Comparison of ENCODE assay signal across 10 cellular contexts in the genomic region with DNA sequence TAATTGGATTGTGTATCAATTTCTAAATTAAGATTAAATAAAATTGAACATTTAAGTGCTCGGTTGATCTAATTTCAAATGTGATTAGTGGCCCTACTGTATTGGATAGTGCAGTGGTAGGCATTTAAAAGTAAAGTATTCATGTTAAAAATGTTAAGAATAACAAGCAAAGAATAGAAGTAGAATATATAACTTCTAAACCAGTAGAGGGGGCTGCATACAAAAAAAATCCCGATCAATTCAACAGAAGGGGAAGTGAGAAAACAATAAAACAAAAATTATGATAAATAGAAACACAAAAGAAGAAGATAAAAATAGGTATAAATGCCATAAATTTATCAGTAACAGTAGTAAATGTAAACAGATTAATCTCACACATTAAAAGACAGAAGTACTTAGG. TPM values are rescaled to one million over a fixed set of nuclear protein-coding genes. Genes with fewer than 3 reads are reported as not detected.
DNase-seq lines count a peak whose midpoint lies in the region; ATAC-seq and TF ChIP-seq lines count a peak whose summit lies in the region.
"Had no signal": no experiment of that assay in that cellular context is flagged by ENCODE, and none has a peak within 500 bp of the region (broad histone marks: within the 10 kb centered on the region; RNA-seq: fewer than 3 reads in every experiment).

No MANE protein-coding gene starts in this region.

- H3K9me3 ChIP-seq in DND-41 (ENCODE audit: insufficient read depth, low read length, severe bottlenecking): no peaks in the 10 kb centered on the region
- no peaks in the 10 kb centered on the region for H3K9me3 ChIP-seq in effector memory CD4-positive, alpha-beta T cell (ENCODE audit: control insufficient read depth, low read length)
- no peaks in the 10 kb centered on the region for H3K9me3 ChIP-seq in WERI-Rb-1 (ENCODE audit: severe bottlenecking)
- H3K9me3 ChIP-seq: adrenal gland had no signal

- TF ChIP-seq CTCF in DND-41 (IDR thresholded peaks at IDR 0.05; ENCODE audit: borderline replicate concordance, extremely low read depth, low read length, poor library complexity, severe bottlenecking): peak; percentile 24
- TF ChIP-seq CTCF in HFFc6 (IDR thresholded peaks at IDR 0.05): peak; percentile 70
- no peak for TF ChIP-seq CTCF in WERI-Rb-1 (IDR thresholded peaks at IDR 0.05; ENCODE audit: low read depth, low read length)

- no peak overlapping the region for H3K27ac ChIP-seq in DND-41 (ENCODE audit: low read length)
- H3K27ac ChIP-seq in effector memory CD4-positive, alpha-beta T cell (ENCODE audit: insufficient read depth, low read length, poor library complexity, severe bottlenecking): no peak overlapping the region
- H3K27ac ChIP-seq in WERI-Rb-1: no peak overlapping the region
- H3K27ac ChIP-seq: adrenal gland had no signal

- H3K4me1 Mint-ChIP-seq in HFFc6 (ENCODE audit: low read depth): peaks cover 26% of the 10 kb centered on the region

- no peaks in the 10 kb centered on the region for H3K79me2 ChIP-seq in DND-41 (ENCODE audit: insufficient read depth, low read length)

- no peak overlapping the region for H3K4me3 Mint-ChIP-seq in HFFc6

- H3K4me1 ChIP-seq in DND-41 (ENCODE audit: insufficient read depth, low read length): peaks cover 12% of the 10 kb centered on the region
- H3K4me1 ChIP-seq in effector memory CD4-positive, alpha-beta T cell (ENCODE audit: control insufficient read depth, insufficient read depth, low read length, poor library complexity, severe bottlenecking): peaks cover 8% of the 10 kb centered on the region

- no peak overlapping the region for H3K4me3 ChIP-seq in DND-41 (ENCODE audit: low read depth in 1 of 2, low read length in 2 of 2)
- no peak overlapping the region for H3K4me3 ChIP-seq in effector memory CD4-positive, alpha-beta T cell (ENCODE audit: insufficient read depth, low read depth, low read length, poor library complexity, severe bottlenecking)
- H3K4me3 ChIP-seq in WERI-Rb-1 (ENCODE audit: low read depth, low read length): no peak overlapping the region
- H3K4me3 ChIP-seq: adrenal gland had no signal

- H2AFZ ChIP-seq in DND-41 (ENCODE audit: low read depth, low read length): no peak overlapping the region

- peaks cover 3% of the 10 kb centered on the region for H3K9me3 Mint-ChIP-seq in HFFc6

- H3K36me3 Mint-ChIP-seq in HFFc6 (ENCODE audit: low read depth): no peaks in the 10 kb centered on the region; the same call in none of the 2 replicates

- H3K27ac Mint-ChIP-seq in HFFc6: no peak overlapping the region

- H3K27me3 Mint-ChIP-seq in HFFc6 (ENCODE audit: insufficient read depth): peaks cover 21% of the 10 kb centered on the region

- ATAC-seq in DND-41 (ENCODE audit: insufficient read depth, low read depth) (no peak), GM18870 (IDR thresholded peaks at IDR 0.05; ENCODE audit: unreplicated experiment) (no peak)

- H3K27me3 ChIP-seq in DND-41 (ENCODE audit: insufficient read depth, low read length, poor library complexity) (peaks cover 12% of the 10 kb centered on the region), WERI-Rb-1 (ENCODE audit: insufficient read depth, low read depth, severe bottlenecking) (peaks cover 4% of the 10 kb centered on the region)
- no peaks in the 10 kb centered on the region for H3K27me3 ChIP-seq in effector memory CD4-positive, alpha-beta T cell (replicated peaks; ENCODE audit: control insufficient read depth, insufficient read depth, low read length, poor library complexity, severe bottlenecking)
- H3K27me3 ChIP-seq: adrenal gland had no signal

- H3K4me2 ChIP-seq in DND-41 (ENCODE audit: insufficient read depth, low read length): no peak overlapping the region

- H3K36me3 ChIP-seq in DND-41 (ENCODE audit: insufficient read depth, low read length) (no peaks in the 10 kb centered on the region), WERI-Rb-1 (no peaks in the 10 kb centered on the region)
- no peaks in the 10 kb centered on the region for H3K36me3 ChIP-seq in effector memory CD4-positive, alpha-beta T cell (ENCODE audit: control insufficient read depth, insufficient read depth, low read length)
- H3K36me3 ChIP-seq: adrenal gland had no signal

- H4K20me1 ChIP-seq in DND-41 (ENCODE audit: insufficient read depth, low read length): peaks cover 7% of the 10 kb centered on the region; the same call in 1 of the 2 replicates

- DNase-seq in DND-41 (no peak), HFFc6 (no peak), SKM-1 treated with dmso at 0.1 percent for 144 hours (lab: John Stamatoyannopoulos, UW; ENCODE audit: unreplicated experiment) (peak; percentile 51), kidney glomerular epithelial cell (lab: John Stamatoyannopoulos, UW) (peak; percentile 8), WERI-Rb-1 (no peak)
- DNase-seq in effector memory CD4-positive, alpha-beta T cell: no peak
- DNase-seq in activated CD8-positive, alpha-beta memory T cell treated with anti-CD3 and anti-CD28 coated beads, Interleukin-2, amount 50 U/mL, for 48 hours: no peak
- DNase-seq: adrenal gland, NCI-H1436 treated with DMSO at 0.1 percent for 48 hours had no signal

- no peak overlapping the region for H3K9ac ChIP-seq in DND-41 (ENCODE audit: low read depth, low read length)

RNA-seq across cellular contexts. Expression of gene WDFY4, which starts 24.9 kb away (rescaled TPM):
- total RNA-seq in HFFc6 (2021; fragmentation: NEBNext Ultra II Directional; extraction: Animal tissue kit (Norgen Biotek cat#: 25700)): not detected

RNA-seq across cellular contexts. Expression of gene ARHGAP22, which starts 54.9 kb away (rescaled TPM):
- total RNA-seq in HFFc6 (2021; fragmentation: NEBNext Ultra II Directional; extraction: Animal tissue kit (Norgen Biotek cat#: 25700)): 100 to 1,000 TPM in 1 of 6 experiments, 10 to 100 TPM in 5; 74.3 to 117 (median 95.7) TPM

Comparison
In these comparisons a context has a peak if more than half of its experiments do, and no peak if none do; other contexts are left out.
1. DNase-seq: peak in SKM-1 treated with dmso at 0.1 percent for 144 hours (single experiment) and kidney glomerular epithelial cell (single experiment); none in DND-41 (single experiment), HFFc6 (single experiment), effector memory CD4-positive, alpha-beta T cell (0 of 3), activated CD8-positive, alpha-beta memory T cell treated with anti-CD3 and anti-CD28 coated beads, Interleukin-2, amount 50 U/mL, for 48 hours (single experiment) and WERI-Rb-1 (single experiment).